18 cellular contexts compared by ENCODE assay signal in the genomic region with DNA sequence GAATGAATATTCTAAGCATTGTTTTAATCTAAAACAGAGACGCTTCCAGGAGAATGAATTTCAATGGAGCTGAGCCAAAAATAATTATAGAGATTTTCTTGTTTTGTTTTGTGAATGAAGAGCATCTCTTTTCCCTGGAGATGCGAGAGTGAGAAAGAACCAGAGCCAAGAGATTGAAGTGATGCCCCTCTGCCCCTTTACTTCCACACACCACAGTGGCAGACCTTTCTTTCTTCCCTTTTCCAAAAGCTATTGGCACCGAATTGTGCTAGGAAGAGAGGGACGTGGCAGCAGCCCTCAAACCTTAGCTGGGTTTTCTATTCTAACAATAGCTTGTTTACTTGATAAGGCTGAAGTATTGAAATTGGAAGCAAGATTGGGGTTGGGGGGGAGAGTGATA.
"Had no signal": no experiment of that assay in that cellular context is flagged by ENCODE, and none has a peak within 500 bp of the region (broad histone marks: within the 10 kb centered on the region; RNA-seq: fewer than 3 reads in every experiment).

No MANE protein-coding gene starts in this region.

- H3K4me3 ChIP-seq: hepatocyte, neural progenitor cell, ovary, suprapubic skin, thyroid gland had no signal

- H3K27me3 Mint-ChIP-seq: dendritic cell treated with granulocyte-macrophage colony-stimulating factor and Interleukin-4, amounts not matched to agents 40 ng/mL and 50 ng/mL, for 4 days had no signal

- DNase-seq: erythroblast; foreskin keratinocyte; head of caudate nucleus; kidney glomerular epithelial cell; mammary epithelial cell; ovary; right cardiac atrium; small intestine; stimulated activated CD4-positive, alpha-beta T cell treated with anti-CD3 and anti-CD28 coated beads, Interleukin-12 subunit alpha, Interleukin-12 subunit beta, amount 100 ng/mL, for 4 hours; stimulated activated naive CD4-positive, alpha-beta T cell; thyroid gland had no signal

- H3K4me3 Mint-ChIP-seq: dendritic cell treated with granulocyte-macrophage colony-stimulating factor and Interleukin-4, amounts not matched to agents 40 ng/mL and 50 ng/mL, for 4 days; natural killer cell treated with Interleukin-12 subunit alpha and Interleukin-12 subunit beta and Interleukin-15 and Interleukin-18, amount 100 ng/mL, for 72 hours; neural progenitor cell; type B pancreatic cell had no signal

- H3K27me3 ChIP-seq: foreskin keratinocyte, neural progenitor cell, ovary, suprapubic skin, thyroid gland had no signal

- ATAC-seq: foreskin keratinocyte; natural killer cell treated with Interleukin-12 subunit alpha and Interleukin-12 subunit beta and Interleukin-15 and Interleukin-18, amount 100 ng/mL, for 72 hours; right cardiac atrium had no signal

- H3K27ac ChIP-seq: foreskin keratinocyte, hepatocyte, neural progenitor cell, ovary, suprapubic skin, thyroid gland had no signal

- H3K9me3 Mint-ChIP-seq: dendritic cell treated with granulocyte-macrophage colony-stimulating factor and Interleukin-4, amounts not matched to agents 40 ng/mL and 50 ng/mL, for 4 days; natural killer cell treated with Interleukin-12 subunit alpha and Interleukin-12 subunit beta and Interleukin-15 and Interleukin-18, amount 100 ng/mL, for 72 hours; neural progenitor cell; type B pancreatic cell had no signal

- H3K27ac Mint-ChIP-seq: dendritic cell treated with granulocyte-macrophage colony-stimulating factor and Interleukin-4, amounts not matched to agents 40 ng/mL and 50 ng/mL, for 4 days; natural killer cell treated with Interleukin-12 subunit alpha and Interleukin-12 subunit beta and Interleukin-15 and Interleukin-18, amount 100 ng/mL, for 72 hours; neural progenitor cell; progenitor cell of endocrine pancreas; type B pancreatic cell had no signal
